18 cellular contexts compared by ENCODE assay signal in genomic region chr6:13764996-13765395, GRCh38.
"Had no signal": no experiment of that assay in that cellular context is flagged by ENCODE, and none has a peak within 500 bp of the region (broad histone marks: within the 10 kb centered on the region; RNA-seq: fewer than 3 reads in every experiment).

No MANE protein-coding gene starts in this region.

- H3K4me3 Mint-ChIP-seq: activated naive CD4-positive, alpha-beta T cell treated with anti-CD3 and anti-CD28 coated beads for 36 hours; activated naive CD8-positive, alpha-beta T cell treated with anti-CD3 and anti-CD28 coated beads, Interleukin-2, amount 50 U/mL, for 24 hours; effector memory CD8-positive, alpha-beta T cell; nephron progenitor cell had no signal

- H3K4me3 ChIP-seq: upper lobe of left lung had no signal

- H3K27me3 Mint-ChIP-seq: activated naive CD8-positive, alpha-beta T cell treated with anti-CD3 and anti-CD28 coated beads, Interleukin-2, amount 50 U/mL, for 24 hours; effector memory CD8-positive, alpha-beta T cell had no signal

- ATAC-seq: effector memory CD8-positive, alpha-beta T cell; left ventricle myocardium superior had no signal

- H3K27ac Mint-ChIP-seq: activated naive CD4-positive, alpha-beta T cell treated with anti-CD3 and anti-CD28 coated beads for 36 hours; nephron progenitor cell had no signal

- DNase-seq: activated CD4-positive, alpha-beta T cell treated with anti-CD3 and anti-CD28 coated beads, Interleukin-2, amount 50 U/mL, for 1 hour; activated naive CD4-positive, alpha-beta T cell treated with anti-CD3 and anti-CD28 coated beads for 36 hours; activated naive CD8-positive, alpha-beta T cell treated with anti-CD3 and anti-CD28 coated beads, Interleukin-2, amount 50 U/mL, for 24 hours; aorta; cerebellar nuclear complex; dermis blood vessel endothelial cell; effector memory CD8-positive, alpha-beta T cell; foreskin melanocyte; head of caudate nucleus; kidney glomerular epithelial cell; left ventricle myocardium superior; nephron progenitor cell; occipital lobe; small intestine; stimulated activated CD4-positive, alpha-beta T cell treated with anti-CD3 and anti-CD28 coated beads, Interleukin-4, amount 100 ng/mL, for 4 hours; stimulated activated CD8-positive, alpha-beta memory T cell treated with anti-CD3 and anti-CD28 coated beads, Interleukin-4, amount 100 ng/mL, for 48 hours; upper lobe of left lung had no signal

- H3K9me3 Mint-ChIP-seq: activated naive CD8-positive, alpha-beta T cell treated with anti-CD3 and anti-CD28 coated beads, Interleukin-2, amount 50 U/mL, for 24 hours; effector memory CD8-positive, alpha-beta T cell; stimulated activated naive CD8-positive, alpha-beta T cell treated with anti-CD3 and anti-CD28 coated beads, Interleukin-15, Interleukin-2, amounts not matched to agents 100 ng/mL and 50 ng/mL, for 24 hours had no signal
